ENCODE assay signal across 20 cellular contexts in genomic region chr17:45667591-45668171, GRCh38.
DNase-seq lines count a peak whose midpoint lies in the region; ATAC-seq, FAIRE-seq and TF ChIP-seq lines count a peak whose summit lies in the region.
"Had no signal": no experiment of that assay in that cellular context is flagged by ENCODE, and none has a peak within 500 bp of the region (broad histone marks: within the 10 kb centered on the region; RNA-seq: fewer than 3 reads in every experiment).

No MANE protein-coding gene starts in this region.

- DNase-seq in H1 (ENCODE audit: low read depth in 1 of 2, low spot score in 2 of 2): no peak
- no peak for DNase-seq in stimulated activated effector memory CD8-positive, alpha-beta T cell treated with anti-CD3 and anti-CD28 coated beads, Interleukin-12 subunit alpha, Interleukin-12 subunit beta, amount 100 ng/mL, for 72 hours (ENCODE audit: low spot score in 2 of 2)
- DNase-seq in left ventricle myocardium superior: no peak
- DNase-seq in cortex of kidney (lab: John Stamatoyannopoulos, UW): no peak
- no peak for DNase-seq in DMS79 (lab: John Stamatoyannopoulos, UW)
- DNase-seq: BE2C; CD4-positive, alpha-beta memory T cell; DMS153; DND-41; H9 had no signal

- no peak overlapping the region for H2AFZ ChIP-seq in H1 (ENCODE audit: low read length)
- H2AFZ ChIP-seq: GM23338 had no signal

- CTCF ChIA-PET in HEK293 (lab: Yijun Ruan, JAX): interaction anchor here (0.6 to 1.5 kb wide), 3 partner anchors 27 to 187 kb away, joined by 3 to 7 read pairs (median 7); no protein-coding TSS in a partner anchor
- CTCF ChIA-PET in H1 (lab: Charles Lee; ENCODE audit: partially characterized antibody): interaction anchor here (0.8 to 4.9 kb wide), 18 partner anchors 13 to 184 kb away, joined by 3 to 54 read pairs (median 5); no protein-coding TSS in a partner anchor

- no peak overlapping the region for H3K4me2 ChIP-seq in H1 (ENCODE audit: insufficient read depth in 1 of 2, low read depth in 2 of 2, low read length in 2 of 2)
- H3K4me2 ChIP-seq: A549, GM23338 had no signal

- H4K8ac ChIP-seq in H1 (ENCODE audit: extremely low read depth, insufficient read depth, low read length): no peak overlapping the region; the same call in 1 of the 2 replicates

- no peak overlapping the region for H3K14ac ChIP-seq in H1 (ENCODE audit: insufficient read length)

- no peak overlapping the region for H2BK20ac ChIP-seq in H1 (ENCODE audit: low read length)

- no peak for TF ChIP-seq EP300 in H1 (IDR thresholded peaks at IDR 0.05; ENCODE audit: borderline replicate concordance in 1 of 2, low read depth in 2 of 2, low read length in 2 of 2)

- H3K18ac ChIP-seq in H1 (ENCODE audit: extremely low read depth, low read length): no peak overlapping the region

- no peaks in the 10 kb centered on the region for H4K20me1 ChIP-seq in H1 (replicated peaks in 1 of 2; ENCODE audit: control insufficient read depth in 1 of 2, insufficient read depth in 2 of 2, low read length in 2 of 2)

- H2BK12ac ChIP-seq in H1 (ENCODE audit: low read depth, low read length): 0 out of 2 replicates have a peak overlapping the region, but pooled peaks have one; percentile 7

- H4K5ac ChIP-seq in H1 (ENCODE audit: insufficient read length, low read depth, low read length): no peak overlapping the region

- no peak overlapping the region for H2BK5ac ChIP-seq in H1 (ENCODE audit: low read depth, low read length)

- no peak overlapping the region for H3K4ac ChIP-seq in H1 (replicated peaks; ENCODE audit: insufficient read length, low read depth, low read length)

- H3K9ac ChIP-seq in H1 (replicated peaks in 1 of 4; ENCODE audit: extremely low read depth in 1 of 4, low read depth in 3 of 4, low read length in 3 of 4): no peak overlapping the region

- H3K4me3 Mint-ChIP-seq in stimulated activated effector memory CD8-positive, alpha-beta T cell treated with anti-CD3 and anti-CD28 coated beads, Interleukin-12 subunit alpha, Interleukin-12 subunit beta, amount 100 ng/mL, for 72 hours: no peak overlapping the region
- H3K4me3 Mint-ChIP-seq: CD4-positive, alpha-beta memory T cell; GM23338; H9 had no signal

- FAIRE-seq in H1 (lab: Jason Lieb, UNC): no peak
- FAIRE-seq: A549, D721Med, GM12878, GM18507, HepG2, HTR-8/SVneo had no signal

- H3K9me3 ChIP-seq in HEK293 (ENCODE audit: control insufficient read depth, insufficient read depth, low read depth, low read length): no peaks in the 10 kb centered on the region; the same call in 1 of the 2 replicates
- H3K9me3 ChIP-seq in H1 (ENCODE audit: insufficient read depth in 2 of 2, low read depth in 1 of 2, low read length in 1 of 2): no peaks in the 10 kb centered on the region
- H3K9me3 ChIP-seq: A549, BE2C had no signal

- no peaks in the 10 kb centered on the region for H3K9me3 Mint-ChIP-seq in stimulated activated effector memory CD8-positive, alpha-beta T cell treated with anti-CD3 and anti-CD28 coated beads, Interleukin-12 subunit alpha, Interleukin-12 subunit beta, amount 100 ng/mL, for 72 hours
- H3K9me3 Mint-ChIP-seq: GM23338, H9 had no signal

- no peak overlapping the region for H4K91ac ChIP-seq in H1 (replicated peaks; ENCODE audit: insufficient read length, low read length)

- intact Hi-C loops in left ventricle myocardium superior (cut with micrococcal nuclease): no loop called here

- H3K4me3 ChIP-seq in HEK293 (ENCODE audit: low read depth, low read length): no peak overlapping the region
- H3K4me3 ChIP-seq in H1 (ENCODE audit: extremely low read depth in 1 of 4, insufficient read depth in 2 of 4, low read depth in 3 of 4, low read length in 4 of 4): no peak overlapping the region
- H3K4me3 ChIP-seq: A549, GM12878, GM23338 had no signal

- WGBS in H1 (ENCODE audit: extremely low coverage in 1 of 2, insufficient coverage in 1 of 2, insufficient read length in 1 of 2, insufficient replicate concordance in 2 of 2, low coverage in 1 of 2, low lambda C conversion rate in 2 of 2, missing lambda C conversion rate in 1 of 2), 2 experiments: 79% methylated on average over 6 of the region's 6 CpGs; no CpG with 5 or more reads in 1 of the 2 experiments

- no peaks in the 10 kb centered on the region for H3K23me2 ChIP-seq in H1 (ENCODE audit: low read depth, low read length)

- H2AK5ac ChIP-seq in H1 (ENCODE audit: low read depth, low read length): no peak overlapping the region

- no peak overlapping the region for H2BK15ac ChIP-seq in H1 (ENCODE audit: low read length)

- H3K36me3 ChIP-seq in HEK293 (ENCODE audit: control insufficient read depth in 2 of 2, insufficient read depth in 1 of 2, low read length in 2 of 2): no peaks in the 10 kb centered on the region
- H3K36me3 ChIP-seq in H1 (ENCODE audit: control insufficient read depth in 2 of 4, insufficient read depth in 4 of 4, low read length in 3 of 4): no peaks in the 10 kb centered on the region
- H3K36me3 ChIP-seq: BE2C had no signal

- H3K79me1 ChIP-seq in H1 (ENCODE audit: low read depth, low read length): no peaks in the 10 kb centered on the region

- no peaks in the 10 kb centered on the region for H3K79me2 ChIP-seq in H1 (ENCODE audit: control insufficient read depth in 1 of 2, insufficient read depth in 2 of 2, low read length in 2 of 2)

- no peaks in the 10 kb centered on the region; a peak in 3 of 7 replicates for H3K27me3 ChIP-seq in H1 (replicated peaks in 1 of 4; ENCODE audit: control insufficient read depth in 3 of 4, extremely low read depth in 1 of 4, insufficient read depth in 3 of 4, low read length in 3 of 4)
- H3K27me3 ChIP-seq: BE2C had no signal

- POLR2A ChIA-PET in HEK293 (lab: Yijun Ruan, JAX) (interaction anchor here (0.5 kb wide), 1 partner anchor 89 kb away, joined by 3 read pairs; no protein-coding TSS in a partner anchor), H1 (lab: Charles Lee; ENCODE audit: partially characterized antibody) (interaction anchor here (1.3 kb wide), 1 partner anchor 27 kb away, joined by 3 read pairs; no protein-coding TSS in a partner anchor)

- TF ChIP-seq POLR2A in H1 (IDR thresholded peaks at IDR 0.05; ENCODE audit: control extremely low read depth in 1 of 2, low read depth in 2 of 2, low read length in 2 of 2): no peak

- H3K36me3 Mint-ChIP-seq in stimulated activated effector memory CD8-positive, alpha-beta T cell treated with anti-CD3 and anti-CD28 coated beads, Interleukin-12 subunit alpha, Interleukin-12 subunit beta, amount 100 ng/mL, for 72 hours: no peaks in the 10 kb centered on the region
- H3K36me3 Mint-ChIP-seq: CD4-positive, alpha-beta memory T cell had no signal

- H2BK120ac ChIP-seq in H1 (replicated peaks; ENCODE audit: low read depth, low read length): no peak overlapping the region

- H3K27ac Mint-ChIP-seq in stimulated activated effector memory CD8-positive, alpha-beta T cell treated with anti-CD3 and anti-CD28 coated beads, Interleukin-12 subunit alpha, Interleukin-12 subunit beta, amount 100 ng/mL, for 72 hours: peak overlapping the region; percentile 57
- H3K27ac Mint-ChIP-seq: GM23338, H9 had no signal

- no peak overlapping the region for H3K56ac ChIP-seq in H1 (replicated peaks; ENCODE audit: insufficient read length, low read depth, low read length)

- peak; percentile 29 for ATAC-seq in stimulated activated effector memory CD8-positive, alpha-beta T cell treated with anti-CD3 and anti-CD28 coated beads, Interleukin-12 subunit alpha, Interleukin-12 subunit beta, amount 100 ng/mL, for 72 hours
- ATAC-seq in left ventricle myocardium superior: no peak
- ATAC-seq: A549, GM12878, GM23338, HepG2 had no signal

- peaks cover 10% of the 10 kb centered on the region for H3K4me1 Mint-ChIP-seq in stimulated activated effector memory CD8-positive, alpha-beta T cell treated with anti-CD3 and anti-CD28 coated beads, Interleukin-12 subunit alpha, Interleukin-12 subunit beta, amount 100 ng/mL, for 72 hours
- H3K4me1 Mint-ChIP-seq: CD4-positive, alpha-beta memory T cell; GM23338 had no signal

- TF ChIP-seq RAD21 in H1 (IDR thresholded peaks at IDR 0.05 in 1 of 2, conservative IDR thresholded peaks at IDR 0.05 in 1 of 2; ENCODE audit: low read depth in 2 of 2, low read length in 2 of 2): no peak

- TF ChIP-seq CTCF in HEK293 (tag by site-specific recombination; IDR thresholded peaks at IDR 0.05): no peak
- TF ChIP-seq CTCF in H1 (IDR thresholded peaks at IDR 0.05; ENCODE audit: control extremely low read depth in 1 of 3, insufficient read depth in 1 of 3, low read depth in 1 of 3, low read length in 3 of 3): no peak

- no peak overlapping the region for H3K23ac ChIP-seq in H1 (ENCODE audit: insufficient read length)

- no peak overlapping the region for H3K27ac ChIP-seq in HEK293 (ENCODE audit: extremely low read depth, low read depth, low read length)
- peak overlapping the region; percentile 41 for H3K27ac ChIP-seq in angular gyrus (ENCODE audit: low read depth, low read length)
- H3K27ac ChIP-seq in H1 (ENCODE audit: low read depth, low read length): no peak overlapping the region
- H3K27ac ChIP-seq: A549, C4-2B had no signal

- no peaks in the 10 kb centered on the region for H3K4me1 ChIP-seq in HEK293 (ENCODE audit: control insufficient read depth, insufficient read depth, low read length)
- H3K4me1 ChIP-seq in H1 (replicated peaks in 1 of 4; ENCODE audit: control insufficient read depth in 3 of 4, insufficient read depth in 4 of 4, low read length in 3 of 4): no peaks in the 10 kb centered on the region
- H3K4me1 ChIP-seq: A549, BE2C had no signal

TF ChIP-seq in HEK293, 187 proteins besides CTCF, POLR2A, EP300 and RAD21:
- TF ChIP-seq ZNF626 (tag by site-specific recombination; IDR thresholded peaks at IDR 0.05) (no peak), EGR2 (tag by site-specific recombination; IDR thresholded peaks at IDR 0.05; ENCODE audit: low read depth) (peak; percentile 56), ZFHX2 (tag by site-specific recombination; conservative IDR thresholded peaks at IDR 0.05) (peak; percentile 78)

TF ChIP-seq in H1, 55 proteins besides CTCF, POLR2A, EP300 and RAD21:
- TF ChIP-seq HDAC6 (IDR thresholded peaks at IDR 0.05; ENCODE audit: low read depth, low read length) (no peak), SP1 (IDR thresholded peaks at IDR 0.05; ENCODE audit: low read depth, low read length) (no peak), TAF7 (optimal IDR thresholded peaks at IDR 0.05; ENCODE audit: borderline replicate concordance, low read depth, low read length) (no peak), CBX5 (IDR thresholded peaks at IDR 0.05; ENCODE audit: low read depth, low read length) (no peak), KDM4A (IDR thresholded peaks at IDR 0.05; ENCODE audit: low read depth, low read length, severe bottlenecking) (no peak), KDM5A (IDR thresholded peaks at IDR 0.05; ENCODE audit: low read length) (no peak)
